20 cellular contexts compared by ENCODE assay signal in genomic region chr2:194343167-194343566, GRCh38.
"Had no signal": no experiment of that assay in that cellular context is flagged by ENCODE, and none has a peak within 500 bp of the region (broad histone marks: within the 10 kb centered on the region; RNA-seq: fewer than 3 reads in every experiment).

No MANE protein-coding gene starts in this region.

- H3K4me1 Mint-ChIP-seq: activated naive CD4-positive, alpha-beta T cell treated with anti-CD3 and anti-CD28 coated beads, Interleukin-2, amount 50 U/mL, for 24 hours; nephron; WTC11 had no signal

- H3K36me3 ChIP-seq: colonic mucosa, prostate gland, transverse colon had no signal

- ATAC-seq: activated CD8-positive, alpha-beta T cell treated with anti-CD3 and anti-CD28 coated beads for 36 hours; activated T-cell treated with anti-CD3 and anti-CD28 coated beads, Interleukin-2, amount 50 U/mL, for 4 hours; left ventricle myocardium superior; right cardiac atrium; WTC11 had no signal

- H3K9me3 ChIP-seq: colonic mucosa, prostate gland, transverse colon had no signal

- H3K27ac Mint-ChIP-seq: activated CD8-positive, alpha-beta T cell treated with anti-CD3 and anti-CD28 coated beads for 36 hours; activated naive CD4-positive, alpha-beta T cell treated with anti-CD3 and anti-CD28 coated beads, Interleukin-2, amount 50 U/mL, for 24 hours; WTC11 had no signal

- H3K9me3 Mint-ChIP-seq: activated CD8-positive, alpha-beta T cell treated with anti-CD3 and anti-CD28 coated beads for 36 hours; activated naive CD4-positive, alpha-beta T cell treated with anti-CD3 and anti-CD28 coated beads, Interleukin-2, amount 50 U/mL, for 24 hours; activated T-cell treated with anti-CD3 and anti-CD28 coated beads, Interleukin-2, amount 50 U/mL, for 4 hours; nephron; WTC11 had no signal

- H3K4me3 ChIP-seq: colonic mucosa, prostate gland, transverse colon had no signal

- H3K36me3 Mint-ChIP-seq: activated naive CD4-positive, alpha-beta T cell treated with anti-CD3 and anti-CD28 coated beads, Interleukin-2, amount 50 U/mL, for 24 hours; WTC11 had no signal

- H3K27me3 ChIP-seq: colonic mucosa, transverse colon had no signal

- DNase-seq: activated CD4-positive, alpha-beta T cell treated with anti-CD3 and anti-CD28 coated beads for 48 hours; activated CD8-positive, alpha-beta T cell treated with anti-CD3 and anti-CD28 coated beads for 36 hours; activated effector memory CD4-positive, alpha-beta T cell treated with anti-CD3 and anti-CD28 coated beads, Interleukin-2, amount 50 U/mL, for 16 hours; activated T-cell treated with anti-CD3 and anti-CD28 coated beads, Interleukin-2, amount 50 U/mL, for 4 hours; central memory CD4-positive, alpha-beta T cell; colonic mucosa; foreskin melanocyte; kidney glomerular epithelial cell; left ventricle myocardium superior; mesendoderm; right cardiac atrium; small intestine; stimulated activated CD4-positive, alpha-beta T cell treated with anti-CD3 and anti-CD28 coated beads, Interleukin-4, amount 100 ng/mL, for 4 hours; stimulated activated CD8-positive, alpha-beta memory T cell treated with anti-CD3 and anti-CD28 coated beads, Interleukin-4, amount 100 ng/mL, for 48 hours; stimulated activated naive CD4-positive, alpha-beta T cell treated with Interleukin-2 at 50 U/mL for 16 hours; transverse colon had no signal

- H3K27ac ChIP-seq: colonic mucosa, prostate gland, transverse colon had no signal

- H3K4me3 Mint-ChIP-seq: activated CD8-positive, alpha-beta T cell treated with anti-CD3 and anti-CD28 coated beads for 36 hours; activated naive CD4-positive, alpha-beta T cell treated with anti-CD3 and anti-CD28 coated beads, Interleukin-2, amount 50 U/mL, for 24 hours; activated T-cell treated with anti-CD3 and anti-CD28 coated beads, Interleukin-2, amount 50 U/mL, for 4 hours; nephron; WTC11 had no signal

- H3K4me1 ChIP-seq: colonic mucosa, prostate gland, transverse colon had no signal

- H3K27me3 Mint-ChIP-seq: activated CD8-positive, alpha-beta T cell treated with anti-CD3 and anti-CD28 coated beads for 36 hours; activated naive CD4-positive, alpha-beta T cell treated with anti-CD3 and anti-CD28 coated beads, Interleukin-2, amount 50 U/mL, for 24 hours had no signal
